16 cellular contexts compared by ENCODE assay signal in genomic region chr3:16905704-16906103, GRCh38. TPM values are rescaled to one million over a fixed set of nuclear protein-coding genes. Genes with fewer than 3 reads are reported as not detected.
A peak's percentile ranks its signal among the peaks of the same experiment; 100 is the strongest.
DNase-seq lines count a peak whose midpoint lies in the region; ATAC-seq and TF ChIP-seq lines count a peak whose summit lies in the region.
"Had no signal": no experiment of that assay in that cellular context is flagged by ENCODE, and none has a peak within 500 bp of the region (broad histone marks: within the 10 kb centered on the region; RNA-seq: fewer than 3 reads in every experiment).

No MANE protein-coding gene starts in this region.

- no peaks in the 10 kb centered on the region for H3K27me3 Mint-ChIP-seq in activated CD4-positive, alpha-beta T cell treated with anti-CD3 and anti-CD28 coated beads, Interleukin-2, amount 10 ng/mL, durations not matched to agents 24 days and 14 days
- H3K27me3 Mint-ChIP-seq in activated CD4-positive, alpha-beta T cell treated with anti-CD3 and anti-CD28 coated beads, Interleukin-2, amount 10 ng/mL, durations not matched to agents 7 days and 5 days: no peaks in the 10 kb centered on the region
- H3K27me3 Mint-ChIP-seq in CD8-positive, alpha-beta T cell (ENCODE audit: low read depth): no peaks in the 10 kb centered on the region
- H3K27me3 Mint-ChIP-seq in T-helper 17 cell: no peaks in the 10 kb centered on the region
- H3K27me3 Mint-ChIP-seq in naive thymus-derived CD4-positive, alpha-beta T cell: no peaks in the 10 kb centered on the region

- H3K9me3 ChIP-seq in CD8-positive, alpha-beta T cell (ENCODE audit: low read length): no peaks in the 10 kb centered on the region
- no peaks in the 10 kb centered on the region for H3K9me3 ChIP-seq in T-helper 17 cell (ENCODE audit: control insufficient read depth, low read length, poor library complexity, severe bottlenecking)
- no peaks in the 10 kb centered on the region for H3K9me3 ChIP-seq in naive thymus-derived CD4-positive, alpha-beta T cell (ENCODE audit: control insufficient read depth in 2 of 3, low read length in 3 of 3)
- H3K9me3 ChIP-seq: spleen had no signal

- ATAC-seq in CD8-positive, alpha-beta T cell: no peak
- no peak for ATAC-seq in T-helper 17 cell
- no peak for ATAC-seq in naive thymus-derived CD4-positive, alpha-beta T cell

- in situ Hi-C loops in GM13977 (cut with MboI; ENCODE audit: low pct_unique_long_range_greater_than_20kb, low sequenced_read_pairs, unreplicated experiment): no loop called here

- H3K27ac ChIP-seq in CD8-positive, alpha-beta T cell (ENCODE audit: low read depth, low read length): no peak overlapping the region
- H3K27ac ChIP-seq in naive thymus-derived CD4-positive, alpha-beta T cell (ENCODE audit: low read depth, low read length): no peak overlapping the region

- POLR2A ChIA-PET in activated CD4-positive, alpha-beta T cell treated with anti-CD3 and anti-CD28 coated beads, Interleukin-2, amount 10 ng/mL, durations not matched to agents 7 days and 5 days (lab: Charles Lee): no interaction called here
- POLR2A ChIA-PET in CD8-positive, alpha-beta T cell (lab: Charles Lee): interaction anchor here (1.0 kb wide), 1 partner anchor 12 kb away, joined by 3 read pairs; no protein-coding TSS in a partner anchor
- POLR2A ChIA-PET in naive thymus-derived CD4-positive, alpha-beta T cell (lab: Charles Lee): interaction anchor here (0.6 to 2.2 kb wide), 5 partner anchors 12 to 1600 kb away, joined by 3 to 9 read pairs (median 4); partner anchors contain the start of gene PLCL2

- peaks cover 77% of the 10 kb centered on the region for H3K4me1 ChIP-seq in CD8-positive, alpha-beta T cell (ENCODE audit: insufficient read depth, low read length)
- H3K4me1 ChIP-seq in naive thymus-derived CD4-positive, alpha-beta T cell (ENCODE audit: control insufficient read depth in 2 of 2, insufficient read depth in 2 of 2, low read length in 2 of 2): peaks cover 74% of the 10 kb centered on the region in 2 donors

- CTCF ChIA-PET in activated CD4-positive, alpha-beta T cell treated with anti-CD3 and anti-CD28 coated beads, Interleukin-2, amount 10 ng/mL, durations not matched to agents 7 days and 5 days (lab: Charles Lee): interaction anchor here (0.6 kb wide), 1 partner anchor 539 kb away, joined by 3 read pairs; no protein-coding TSS in a partner anchor
- CTCF ChIA-PET in CD8-positive, alpha-beta T cell (lab: Charles Lee): interaction anchor here (1.6 kb wide), 1 partner anchor 21 kb away, joined by 5 read pairs; the partner anchor contains the start of gene PLCL2
- CTCF ChIA-PET in naive thymus-derived CD4-positive, alpha-beta T cell (lab: Charles Lee): no interaction called here

- H3K36me3 ChIP-seq in CD8-positive, alpha-beta T cell (ENCODE audit: insufficient read depth, low read length): no peaks in the 10 kb centered on the region
- no peaks in the 10 kb centered on the region for H3K36me3 ChIP-seq in naive thymus-derived CD4-positive, alpha-beta T cell (ENCODE audit: control insufficient read depth in 2 of 3, insufficient read depth in 3 of 3, low read length in 3 of 3)
- H3K36me3 ChIP-seq: spleen had no signal

- no peak overlapping the region for H3K27ac Mint-ChIP-seq in activated CD4-positive, alpha-beta T cell treated with anti-CD3 and anti-CD28 coated beads, Interleukin-2, amount 10 ng/mL, durations not matched to agents 24 days and 14 days
- H3K27ac Mint-ChIP-seq in activated CD4-positive, alpha-beta T cell treated with anti-CD3 and anti-CD28 coated beads, Interleukin-2, amount 10 ng/mL, durations not matched to agents 7 days and 5 days: no peak overlapping the region
- peak overlapping the region; percentile 73 for H3K27ac Mint-ChIP-seq in CD8-positive, alpha-beta T cell
- H3K27ac Mint-ChIP-seq in T-helper 17 cell: peak overlapping the region; percentile 96
- H3K27ac Mint-ChIP-seq in naive thymus-derived CD4-positive, alpha-beta T cell: peak overlapping the region in 7 of 9 donors; percentile 21 to 96 (median 88)

- intact Hi-C loops in activated CD4-positive, alpha-beta T cell treated with anti-CD3 and anti-CD28 coated beads, Interleukin-2, amount 10 ng/mL, durations not matched to agents 24 days and 14 days (cut with micrococcal nuclease): loop anchor here (2.0 to 5.0 kb wide), 4 partner anchors 17 to 393 kb away; partner anchors contain the start of gene RFTN1
- intact Hi-C loops in CD8-positive, alpha-beta T cell (cut with DNase I, micrococcal nuclease): loop anchor here in 1 of 2 experiments (10.0 kb wide), 1 partner anchor 1839 kb away; no protein-coding TSS in a partner anchor
- intact Hi-C loops in naive thymus-derived CD4-positive, alpha-beta T cell (cut with micrococcal nuclease): loop anchor here (1.0 to 5.0 kb wide), 4 partner anchors 9 to 82 kb away; no protein-coding TSS in a partner anchor

- H3K27me3 ChIP-seq in CD8-positive, alpha-beta T cell (ENCODE audit: insufficient read depth, low read length): no peaks in the 10 kb centered on the region
- H3K27me3 ChIP-seq in naive thymus-derived CD4-positive, alpha-beta T cell (ENCODE audit: control insufficient read depth in 2 of 2, insufficient read depth in 2 of 2, low read length in 2 of 2): no peaks in the 10 kb centered on the region
- H3K27me3 ChIP-seq: spleen had no signal

- peak overlapping the region; percentile 28 for H3K4me3 Mint-ChIP-seq in activated CD4-positive, alpha-beta T cell treated with anti-CD3 and anti-CD28 coated beads, Interleukin-2, amount 10 ng/mL, durations not matched to agents 24 days and 14 days
- no peak overlapping the region for H3K4me3 Mint-ChIP-seq in activated CD4-positive, alpha-beta T cell treated with anti-CD3 and anti-CD28 coated beads, Interleukin-2, amount 10 ng/mL, durations not matched to agents 7 days and 5 days
- peak overlapping the region; percentile 19 for H3K4me3 Mint-ChIP-seq in CD8-positive, alpha-beta T cell
- H3K4me3 Mint-ChIP-seq in T-helper 17 cell: no peak overlapping the region
- H3K4me3 Mint-ChIP-seq in naive thymus-derived CD4-positive, alpha-beta T cell: peak overlapping the region in 9 of 10 donors; percentile 6 to 86 (median 39)

- peaks cover 19% of the 10 kb centered on the region for H3K36me3 Mint-ChIP-seq in activated CD4-positive, alpha-beta T cell treated with anti-CD3 and anti-CD28 coated beads, Interleukin-2, amount 10 ng/mL, durations not matched to agents 24 days and 14 days (ENCODE audit: low read depth)
- H3K36me3 Mint-ChIP-seq in activated CD4-positive, alpha-beta T cell treated with anti-CD3 and anti-CD28 coated beads, Interleukin-2, amount 10 ng/mL, durations not matched to agents 7 days and 5 days (ENCODE audit: low read depth): peaks cover 40% of the 10 kb centered on the region
- H3K36me3 Mint-ChIP-seq in CD8-positive, alpha-beta T cell: peaks cover 8% of the 10 kb centered on the region
- peaks cover 10% of the 10 kb centered on the region for H3K36me3 Mint-ChIP-seq in T-helper 17 cell (ENCODE audit: low read depth)
- H3K36me3 Mint-ChIP-seq in naive thymus-derived CD4-positive, alpha-beta T cell: peaks cover 0 to 32% (median 4%) of the 10 kb centered on the region in 5 donors

- H3K4me3 ChIP-seq in CD8-positive, alpha-beta T cell (ENCODE audit: low read depth, low read length): no peak overlapping the region
- H3K4me3 ChIP-seq in naive thymus-derived CD4-positive, alpha-beta T cell (ENCODE audit: low read length): no peak overlapping the region
- H3K4me3 ChIP-seq: spleen had no signal

- no peak for DNase-seq in activated CD4-positive, alpha-beta T cell treated with anti-CD3 and anti-CD28 coated beads, Interleukin-2, amount 10 ng/mL, durations not matched to agents 24 days and 14 days
- no peak for DNase-seq in activated CD4-positive, alpha-beta T cell treated with anti-CD3 and anti-CD28 coated beads, Interleukin-2, amount 10 ng/mL, durations not matched to agents 7 days and 5 days
- no peak for DNase-seq in CD8-positive, alpha-beta T cell
- no peak for DNase-seq in T-helper 17 cell
- no peak for DNase-seq in naive thymus-derived CD4-positive, alpha-beta T cell
- DNase-seq in NCI-H2196 (lab: John Stamatoyannopoulos, UW; ENCODE audit: unreplicated experiment): no peak
- DNase-seq in stimulated activated naive CD4-positive, alpha-beta T cell (lab: John Stamatoyannopoulos, UW): no peak
- DNase-seq in GM13977 (ENCODE audit: low spot score): no peak
- DNase-seq: ACHN, amniotic stem cell, COR-L47, KG1, NCI-H1436 treated with DMSO at 0.1 percent for 48 hours, NCI-H2227 treated with DMSO at 0.1 percent for 48 hours, SHP77, spleen had no signal

- H3K9me3 Mint-ChIP-seq in activated CD4-positive, alpha-beta T cell treated with anti-CD3 and anti-CD28 coated beads, Interleukin-2, amount 10 ng/mL, durations not matched to agents 24 days and 14 days: peaks cover 3% of the 10 kb centered on the region
- H3K9me3 Mint-ChIP-seq in activated CD4-positive, alpha-beta T cell treated with anti-CD3 and anti-CD28 coated beads, Interleukin-2, amount 10 ng/mL, durations not matched to agents 7 days and 5 days: no peaks in the 10 kb centered on the region
- H3K9me3 Mint-ChIP-seq in CD8-positive, alpha-beta T cell: no peaks in the 10 kb centered on the region
- no peaks in the 10 kb centered on the region for H3K9me3 Mint-ChIP-seq in naive thymus-derived CD4-positive, alpha-beta T cell

- peaks cover 71% of the 10 kb centered on the region for H3K4me1 Mint-ChIP-seq in activated CD4-positive, alpha-beta T cell treated with anti-CD3 and anti-CD28 coated beads, Interleukin-2, amount 10 ng/mL, durations not matched to agents 24 days and 14 days
- H3K4me1 Mint-ChIP-seq in activated CD4-positive, alpha-beta T cell treated with anti-CD3 and anti-CD28 coated beads, Interleukin-2, amount 10 ng/mL, durations not matched to agents 7 days and 5 days: peaks cover 86% of the 10 kb centered on the region
- H3K4me1 Mint-ChIP-seq in CD8-positive, alpha-beta T cell (ENCODE audit: low read depth): peaks cover 90% of the 10 kb centered on the region
- H3K4me1 Mint-ChIP-seq in T-helper 17 cell: peaks cover 65% of the 10 kb centered on the region
- H3K4me1 Mint-ChIP-seq in naive thymus-derived CD4-positive, alpha-beta T cell: peaks cover 70 to 96% (median 93%) of the 10 kb centered on the region in 7 donors

- no peak for TF ChIP-seq CTCF in CD8-positive, alpha-beta T cell (IDR thresholded peaks at IDR 0.05)
- TF ChIP-seq CTCF in GM13977 (IDR thresholded peaks at IDR 0.05; ENCODE audit: extremely low read depth, insufficient read depth, missing control alignments): no peak

RNA-seq across cellular contexts. Expression of gene PLCL2, which starts 20.9 kb away (rescaled TPM):
- total RNA-seq in activated CD4-positive, alpha-beta T cell treated with anti-CD3 and anti-CD28 coated beads, Interleukin-2, amount 10 ng/mL, durations not matched to agents 24 days and 14 days: 14.8 and 15.2 TPM in 2 replicates
- total RNA-seq in activated CD4-positive, alpha-beta T cell treated with anti-CD3 and anti-CD28 coated beads, Interleukin-2, amount 10 ng/mL, durations not matched to agents 7 days and 5 days: 10 to 100 TPM; 48.8 to 50.9 TPM
- 10 to 100 TPM; 33.1 to 35.8 TPM for total RNA-seq in CD8-positive, alpha-beta T cell
- total RNA-seq in T-helper 17 cell: 10 to 100 TPM; 53.5 to 55.3 TPM
- total RNA-seq in naive thymus-derived CD4-positive, alpha-beta T cell: 10 to 100 TPM; 48.9 to 77.0 (median 60.5) TPM
- polyA plus RNA-seq in naive thymus-derived CD4-positive, alpha-beta T cell: 10 to 100 TPM; 64.1 to 90.8 TPM

Comparison
In these comparisons a context has a peak if more than half of its experiments do, and no peak if none do; other contexts are left out.
1. H3K4me3 Mint-ChIP-seq: peak in activated CD4-positive, alpha-beta T cell treated with anti-CD3 and anti-CD28 coated beads, Interleukin-2, amount 10 ng/mL, durations not matched to agents 24 days and 14 days (single experiment), CD8-positive, alpha-beta T cell (single experiment) and naive thymus-derived CD4-positive, alpha-beta T cell (9 of 10); none in activated CD4-positive, alpha-beta T cell treated with anti-CD3 and anti-CD28 coated beads, Interleukin-2, amount 10 ng/mL, durations not matched to agents 7 days and 5 days (single experiment) and T-helper 17 cell (single experiment).
2. H3K27ac Mint-ChIP-seq: peak in CD8-positive, alpha-beta T cell (single experiment), T-helper 17 cell (single experiment) and naive thymus-derived CD4-positive, alpha-beta T cell (7 of 9); none in activated CD4-positive, alpha-beta T cell treated with anti-CD3 and anti-CD28 coated beads, Interleukin-2, amount 10 ng/mL, durations not matched to agents 24 days and 14 days (single experiment) and activated CD4-positive, alpha-beta T cell treated with anti-CD3 and anti-CD28 coated beads, Interleukin-2, amount 10 ng/mL, durations not matched to agents 7 days and 5 days (single experiment).